In the genomic region with DNA sequence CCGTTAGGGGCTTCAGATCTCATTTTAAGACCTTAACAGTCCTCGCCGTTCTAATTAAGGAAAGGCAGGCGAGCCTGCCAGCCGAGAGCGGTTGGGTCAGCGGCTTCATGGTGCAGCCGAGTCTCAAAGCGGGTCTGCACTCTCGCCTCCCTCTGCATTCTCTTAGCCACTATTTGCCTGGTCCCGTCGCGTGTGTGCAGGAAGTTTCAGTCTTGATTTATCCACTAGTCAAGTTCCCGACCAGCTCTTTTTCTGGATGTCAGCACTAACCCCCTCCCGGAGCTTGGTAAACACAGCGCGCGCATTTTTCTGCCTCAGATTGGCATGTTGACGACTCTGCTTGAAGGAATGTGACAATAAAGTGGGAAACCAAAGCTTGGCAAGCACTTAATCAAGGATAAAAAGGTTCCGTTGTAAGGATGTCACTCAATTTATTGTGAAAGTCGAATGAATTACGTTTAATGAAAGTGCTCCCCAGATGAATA, we compare ENCODE assay signal across 1 cellular context.
TF ChIP-seq lines count a peak whose summit lies in the region.

No MANE protein-coding gene starts in this region.

TF ChIP-seq in H1, 55 proteins besides CTCF, POLR2A, EP300 and RAD21:
- TF ChIP-seq HDAC6 (IDR thresholded peaks at IDR 0.05; ENCODE audit: low read depth, low read length) (no peak), CTBP2 (IDR thresholded peaks at IDR 0.05; ENCODE audit: borderline replicate concordance, insufficient read depth, insufficient read length, low read length) (peak; percentile 86), ATF2 (IDR thresholded peaks at IDR 0.05; ENCODE audit: low read length) (no peak), NANOG (IDR thresholded peaks at IDR 0.05; ENCODE audit: insufficient read depth, low read depth, low read length, poor library complexity, severe bottlenecking) (no peak), TAF7 (optimal IDR thresholded peaks at IDR 0.05; ENCODE audit: borderline replicate concordance, low read depth, low read length) (no peak), SP2 (IDR thresholded peaks at IDR 0.05; ENCODE audit: low read length) (no peak), FOSL1 (IDR thresholded peaks at IDR 0.05; ENCODE audit: insufficient read depth, low read depth, low read length) (no peak), ATF3 (IDR thresholded peaks at IDR 0.05; ENCODE audit: insufficient read depth, low read depth, low read length) (no peak), SIX5 (IDR thresholded peaks at IDR 0.05; ENCODE audit: low read depth, low read length) (no peak), KDM4A (IDR thresholded peaks at IDR 0.05; ENCODE audit: low read depth, low read length, severe bottlenecking) (no peak), EZH2 (IDR thresholded peaks at IDR 0.05; ENCODE audit: low read depth, low read length, severe bottlenecking) (peak; percentile 84), BACH1 (IDR thresholded peaks at IDR 0.05; ENCODE audit: low read length) (no peak), SP1 (IDR thresholded peaks at IDR 0.05; ENCODE audit: low read depth, low read length) (no peak), TAF1 (IDR thresholded peaks at IDR 0.05; ENCODE audit: low read depth, low read length) (no peak), RNF2 (IDR thresholded peaks at IDR 0.05; ENCODE audit: borderline replicate concordance, low read depth, low read length, missing control alignments, poor library complexity, severe bottlenecking) (peak; percentile 95), ASH2L (IDR thresholded peaks at IDR 0.05; ENCODE audit: low read length) (no peak), JUND (IDR thresholded peaks at IDR 0.05; ENCODE audit: low read length) (no peak), KDM5A (IDR thresholded peaks at IDR 0.05; ENCODE audit: low read length) (no peak), CREB1 (IDR thresholded peaks at IDR 0.05) (no peak), TCF12 (IDR thresholded peaks at IDR 0.05; ENCODE audit: low read depth, low read length) (no peak), TEAD4 (IDR thresholded peaks at IDR 0.05; ENCODE audit: low read depth, low read length) (no peak), SP4 (IDR thresholded peaks at IDR 0.05; ENCODE audit: low read length) (no peak), JUN (IDR thresholded peaks at IDR 0.05; ENCODE audit: low read depth, low read length) (no peak), CEBPB (IDR thresholded peaks at IDR 0.05; ENCODE audit: low read depth, low read length) (no peak), BCL11A (IDR thresholded peaks at IDR 0.05; ENCODE audit: low read depth in 2 of 2, low read length in 2 of 2) (no peak), SUZ12 (IDR thresholded peaks at IDR 0.05; ENCODE audit: low read length) (peak; percentile 83), SIRT6 (IDR thresholded peaks at IDR 0.05; ENCODE audit: low read length) (no peak), GTF2F1 (IDR thresholded peaks at IDR 0.05; ENCODE audit: borderline replicate concordance, low read depth, low read length) (no peak), HDAC2 (IDR thresholded peaks at IDR 0.05; ENCODE audit: borderline replicate concordance in 1 of 2, low read depth in 2 of 2, low read length in 2 of 2) (no peak), RFX5 (IDR thresholded peaks at IDR 0.05; ENCODE audit: borderline replicate concordance, low read depth, low read length) (no peak), NRF1 (IDR thresholded peaks at IDR 0.05; ENCODE audit: low read depth, low read length) (no peak), SRF (IDR thresholded peaks at IDR 0.05; ENCODE audit: low read depth, low read length) (no peak), ZNF274 (IDR thresholded peaks at IDR 0.05; ENCODE audit: borderline replicate concordance, extremely low read depth, low read length) (no peak)
- TF ChIP-seq, protein P1, sequence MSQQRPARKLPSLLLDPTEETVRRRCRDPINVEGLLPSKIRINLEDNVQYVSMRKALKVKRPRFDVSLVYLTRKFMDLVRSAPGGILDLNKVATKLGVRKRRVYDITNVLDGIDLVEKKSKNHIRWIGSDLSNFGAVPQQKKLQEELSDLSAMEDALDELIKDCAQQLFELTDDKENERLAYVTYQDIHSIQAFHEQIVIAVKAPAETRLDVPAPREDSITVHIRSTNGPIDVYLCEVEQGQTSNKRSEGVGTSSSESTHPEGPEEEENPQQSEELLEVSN (IDR thresholded peaks at IDR 0.05), result no peak
- TF ChIP-seq, protein P2, sequence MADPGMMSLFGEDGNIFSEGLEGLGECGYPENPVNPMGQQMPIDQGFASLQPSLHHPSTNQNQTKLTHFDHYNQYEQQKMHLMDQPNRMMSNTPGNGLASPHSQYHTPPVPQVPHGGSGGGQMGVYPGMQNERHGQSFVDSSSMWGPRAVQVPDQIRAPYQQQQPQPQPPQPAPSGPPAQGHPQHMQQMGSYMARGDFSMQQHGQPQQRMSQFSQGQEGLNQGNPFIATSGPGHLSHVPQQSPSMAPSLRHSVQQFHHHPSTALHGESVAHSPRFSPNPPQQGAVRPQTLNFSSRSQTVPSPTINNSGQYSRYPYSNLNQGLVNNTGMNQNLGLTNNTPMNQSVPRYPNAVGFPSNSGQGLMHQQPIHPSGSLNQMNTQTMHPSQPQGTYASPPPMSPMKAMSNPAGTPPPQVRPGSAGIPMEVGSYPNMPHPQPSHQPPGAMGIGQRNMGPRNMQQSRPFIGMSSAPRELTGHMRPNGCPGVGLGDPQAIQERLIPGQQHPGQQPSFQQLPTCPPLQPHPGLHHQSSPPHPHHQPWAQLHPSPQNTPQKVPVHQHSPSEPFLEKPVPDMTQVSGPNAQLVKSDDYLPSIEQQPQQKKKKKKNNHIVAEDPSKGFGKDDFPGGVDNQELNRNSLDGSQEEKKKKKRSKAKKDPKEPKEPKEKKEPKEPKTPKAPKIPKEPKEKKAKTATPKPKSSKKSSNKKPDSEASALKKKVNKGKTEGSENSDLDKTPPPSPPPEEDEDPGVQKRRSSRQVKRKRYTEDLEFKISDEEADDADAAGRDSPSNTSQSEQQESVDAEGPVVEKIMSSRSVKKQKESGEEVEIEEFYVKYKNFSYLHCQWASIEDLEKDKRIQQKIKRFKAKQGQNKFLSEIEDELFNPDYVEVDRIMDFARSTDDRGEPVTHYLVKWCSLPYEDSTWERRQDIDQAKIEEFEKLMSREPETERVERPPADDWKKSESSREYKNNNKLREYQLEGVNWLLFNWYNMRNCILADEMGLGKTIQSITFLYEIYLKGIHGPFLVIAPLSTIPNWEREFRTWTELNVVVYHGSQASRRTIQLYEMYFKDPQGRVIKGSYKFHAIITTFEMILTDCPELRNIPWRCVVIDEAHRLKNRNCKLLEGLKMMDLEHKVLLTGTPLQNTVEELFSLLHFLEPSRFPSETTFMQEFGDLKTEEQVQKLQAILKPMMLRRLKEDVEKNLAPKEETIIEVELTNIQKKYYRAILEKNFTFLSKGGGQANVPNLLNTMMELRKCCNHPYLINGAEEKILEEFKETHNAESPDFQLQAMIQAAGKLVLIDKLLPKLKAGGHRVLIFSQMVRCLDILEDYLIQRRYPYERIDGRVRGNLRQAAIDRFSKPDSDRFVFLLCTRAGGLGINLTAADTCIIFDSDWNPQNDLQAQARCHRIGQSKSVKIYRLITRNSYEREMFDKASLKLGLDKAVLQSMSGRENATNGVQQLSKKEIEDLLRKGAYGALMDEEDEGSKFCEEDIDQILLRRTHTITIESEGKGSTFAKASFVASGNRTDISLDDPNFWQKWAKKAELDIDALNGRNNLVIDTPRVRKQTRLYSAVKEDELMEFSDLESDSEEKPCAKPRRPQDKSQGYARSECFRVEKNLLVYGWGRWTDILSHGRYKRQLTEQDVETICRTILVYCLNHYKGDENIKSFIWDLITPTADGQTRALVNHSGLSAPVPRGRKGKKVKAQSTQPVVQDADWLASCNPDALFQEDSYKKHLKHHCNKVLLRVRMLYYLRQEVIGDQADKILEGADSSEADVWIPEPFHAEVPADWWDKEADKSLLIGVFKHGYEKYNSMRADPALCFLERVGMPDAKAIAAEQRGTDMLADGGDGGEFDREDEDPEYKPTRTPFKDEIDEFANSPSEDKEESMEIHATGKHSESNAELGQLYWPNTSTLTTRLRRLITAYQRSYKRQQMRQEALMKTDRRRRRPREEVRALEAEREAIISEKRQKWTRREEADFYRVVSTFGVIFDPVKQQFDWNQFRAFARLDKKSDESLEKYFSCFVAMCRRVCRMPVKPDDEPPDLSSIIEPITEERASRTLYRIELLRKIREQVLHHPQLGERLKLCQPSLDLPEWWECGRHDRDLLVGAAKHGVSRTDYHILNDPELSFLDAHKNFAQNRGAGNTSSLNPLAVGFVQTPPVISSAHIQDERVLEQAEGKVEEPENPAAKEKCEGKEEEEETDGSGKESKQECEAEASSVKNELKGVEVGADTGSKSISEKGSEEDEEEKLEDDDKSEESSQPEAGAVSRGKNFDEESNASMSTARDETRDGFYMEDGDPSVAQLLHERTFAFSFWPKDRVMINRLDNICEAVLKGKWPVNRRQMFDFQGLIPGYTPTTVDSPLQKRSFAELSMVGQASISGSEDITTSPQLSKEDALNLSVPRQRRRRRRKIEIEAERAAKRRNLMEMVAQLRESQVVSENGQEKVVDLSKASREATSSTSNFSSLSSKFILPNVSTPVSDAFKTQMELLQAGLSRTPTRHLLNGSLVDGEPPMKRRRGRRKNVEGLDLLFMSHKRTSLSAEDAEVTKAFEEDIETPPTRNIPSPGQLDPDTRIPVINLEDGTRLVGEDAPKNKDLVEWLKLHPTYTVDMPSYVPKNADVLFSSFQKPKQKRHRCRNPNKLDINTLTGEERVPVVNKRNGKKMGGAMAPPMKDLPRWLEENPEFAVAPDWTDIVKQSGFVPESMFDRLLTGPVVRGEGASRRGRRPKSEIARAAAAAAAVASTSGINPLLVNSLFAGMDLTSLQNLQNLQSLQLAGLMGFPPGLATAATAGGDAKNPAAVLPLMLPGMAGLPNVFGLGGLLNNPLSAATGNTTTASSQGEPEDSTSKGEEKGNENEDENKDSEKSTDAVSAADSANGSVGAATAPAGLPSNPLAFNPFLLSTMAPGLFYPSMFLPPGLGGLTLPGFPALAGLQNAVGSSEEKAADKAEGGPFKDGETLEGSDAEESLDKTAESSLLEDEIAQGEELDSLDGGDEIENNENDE (IDR thresholded peaks at IDR 0.05; ENCODE audit: insufficient replicate concordance, low read length), result no peak
